Comparison of ENCODE assay signal across 12 cellular contexts in the genomic region with DNA sequence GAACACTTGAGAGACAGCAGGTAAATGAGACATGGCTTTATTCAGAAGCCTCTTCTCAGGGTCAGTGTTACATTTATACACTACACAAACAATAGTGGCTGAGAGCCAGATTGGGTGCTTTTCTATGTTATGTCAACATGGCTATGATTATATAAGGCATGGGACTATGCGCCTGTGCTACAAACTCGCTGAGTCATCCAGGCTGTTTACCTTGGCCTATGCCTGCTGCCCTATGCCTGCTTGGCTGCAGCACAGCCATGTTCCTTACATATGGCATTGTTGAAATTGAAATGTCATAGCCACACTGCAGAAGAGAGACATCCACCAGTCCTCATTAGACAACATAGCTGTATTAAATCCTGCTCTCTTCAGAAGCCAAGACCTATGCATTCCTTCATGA.
A peak's percentile ranks its signal among the peaks of the same experiment; 100 is the strongest.
DNase-seq lines count a peak whose midpoint lies in the region; ATAC-seq, FAIRE-seq and TF ChIP-seq lines count a peak whose summit lies in the region.
"Had no signal": no experiment of that assay in that cellular context is flagged by ENCODE, and none has a peak within 500 bp of the region (broad histone marks: within the 10 kb centered on the region; RNA-seq: fewer than 3 reads in every experiment).

No MANE protein-coding gene starts in this region.

- no peaks in the 10 kb centered on the region for H3K27me3 Mint-ChIP-seq in progenitor cell of endocrine pancreas
- H3K27me3 Mint-ChIP-seq: CD8-positive, alpha-beta memory T cell had no signal

- TF ChIP-seq CTCF in bronchial epithelial cell (IDR thresholded peaks at IDR 0.05; ENCODE audit: insufficient read depth, low read length, severe bottlenecking) (no peak), progenitor cell of endocrine pancreas (IDR thresholded peaks at IDR 0.05; ENCODE audit: unreplicated experiment) (no peak)

- no peak overlapping the region for H3K4me3 Mint-ChIP-seq in progenitor cell of endocrine pancreas (ENCODE audit: low read depth)
- H3K4me3 Mint-ChIP-seq: CD8-positive, alpha-beta memory T cell; T-helper 1 cell treated with Interleukin-12 subunit alpha and Interleukin-12 subunit beta and Interleukin-4 antibody, amounts not matched to agents 30 μg/mL and 1 μg/mL, for 36 hours had no signal

- H3K36me3 ChIP-seq in bronchial epithelial cell (ENCODE audit: control insufficient read depth, insufficient read depth, low read length), result no peaks in the 10 kb centered on the region

- H3K27ac Mint-ChIP-seq in progenitor cell of endocrine pancreas, result peak overlapping the region; percentile 94
- H3K27ac Mint-ChIP-seq: CD8-positive, alpha-beta memory T cell; T-helper 1 cell treated with Interleukin-12 subunit alpha and Interleukin-12 subunit beta and Interleukin-4 antibody, amounts not matched to agents 30 μg/mL and 1 μg/mL, for 36 hours had no signal

- FAIRE-seq in bronchial epithelial cell (lab: Jason Lieb, UNC), result peak; percentile 80
- FAIRE-seq: GM12878 had no signal

- H3K9me3 Mint-ChIP-seq in progenitor cell of endocrine pancreas (ENCODE audit: low read depth), result peaks cover 23% of the 10 kb centered on the region
- H3K9me3 Mint-ChIP-seq: T-helper 1 cell treated with Interleukin-12 subunit alpha and Interleukin-12 subunit beta and Interleukin-4 antibody, amounts not matched to agents 30 μg/mL and 1 μg/mL, for 36 hours had no signal

- no peaks in the 10 kb centered on the region for H3K4me1 Mint-ChIP-seq in progenitor cell of endocrine pancreas (ENCODE audit: low read depth)
- H3K4me1 Mint-ChIP-seq: CD8-positive, alpha-beta memory T cell had no signal

- DNase-seq in HT-29 (ENCODE audit: low spot score), result peak; percentile 89
- DNase-seq in NCI-H510A (lab: John Stamatoyannopoulos, UW), result peak; percentile 59
- DNase-seq in bronchial epithelial cell (ENCODE audit: low read depth), result peak; percentile 84
- DNase-seq in progenitor cell of endocrine pancreas (ENCODE audit: low spot score, unreplicated experiment), result no peak
- no peak for DNase-seq in iPS-NIHi7 (ENCODE audit: extremely low spot score)
- DNase-seq: CD8-positive, alpha-beta memory T cell; NCI-H524 had no signal

- ATAC-seq in HG03139 (IDR thresholded peaks at IDR 0.05; ENCODE audit: unreplicated experiment), result no peak
- ATAC-seq in HG03175 (IDR thresholded peaks at IDR 0.05; ENCODE audit: unreplicated experiment), result no peak
- no peak for ATAC-seq in HG02981 (IDR thresholded peaks at IDR 0.05; ENCODE audit: unreplicated experiment)
- ATAC-seq: GM12878 had no signal

- H3K4me3 ChIP-seq in bronchial epithelial cell (ENCODE audit: low read depth, low read length), result no peak overlapping the region
- H3K4me3 ChIP-seq: GM12878 had no signal

- H3K27me3 ChIP-seq in bronchial epithelial cell (ENCODE audit: control insufficient read depth, insufficient read depth, low read length), result no peaks in the 10 kb centered on the region

- no peaks in the 10 kb centered on the region for H3K36me3 Mint-ChIP-seq in progenitor cell of endocrine pancreas (ENCODE audit: insufficient read depth)
- H3K36me3 Mint-ChIP-seq: CD8-positive, alpha-beta memory T cell had no signal

Comparison
In these comparisons a context has a peak if more than half of its experiments do, and no peak if none do; other contexts are left out.
1. DNase-seq: peak in HT-29 (single experiment), NCI-H510A (single experiment) and bronchial epithelial cell (single experiment); none in progenitor cell of endocrine pancreas (single experiment) and iPS-NIHi7 (single experiment).